In genomic region chr12:25984759-25985158, GRCh38 we compare ENCODE assay signal across 19 cellular contexts. TPM values are rescaled to one million over a fixed set of nuclear protein-coding genes. Genes with fewer than 3 reads are reported as not detected.
"Had no signal": no experiment of that assay in that cellular context is flagged by ENCODE, and none has a peak within 500 bp of the region (broad histone marks: within the 10 kb centered on the region; RNA-seq: fewer than 3 reads in every experiment).

No MANE protein-coding gene starts in this region.

- H3K36me3 Mint-ChIP-seq: activated naive CD8-positive, alpha-beta T cell treated with anti-CD3 and anti-CD28 coated beads, Interleukin-2, amount 10 ng/mL, durations not matched to agents 7 days and 5 days; naive thymus-derived CD8-positive, alpha-beta T cell had no signal

- H3K36me3 ChIP-seq: breast epithelium, colonic mucosa, esophagus squamous epithelium, left lung, thyroid gland had no signal

- H3K4me1 ChIP-seq: colonic mucosa had no signal

- H3K4me3 Mint-ChIP-seq: activated CD4-positive, alpha-beta memory T cell treated with anti-CD3 and anti-CD28 coated beads, Interleukin-2, amount 10 ng/mL, durations not matched to agents 7 days and 5 days; activated CD4-positive, alpha-beta T cell treated with anti-CD3 and anti-CD28 coated beads, Interleukin-2, amount 10 ng/mL, durations not matched to agents 24 days and 14 days; activated naive CD4-positive, alpha-beta T cell treated with anti-CD3 and anti-CD28 coated beads for 36 hours; activated naive CD8-positive, alpha-beta T cell treated with anti-CD3 and anti-CD28 coated beads, Interleukin-2, amount 10 ng/mL, durations not matched to agents 7 days and 5 days; activated T-cell treated with anti-CD3 and anti-CD28 coated beads, Interleukin-2, amount 50 U/mL, for 72 hours; effector memory CD8-positive, alpha-beta T cell; naive thymus-derived CD8-positive, alpha-beta T cell had no signal

- H3K9me3 ChIP-seq: breast epithelium, colonic mucosa, esophagus squamous epithelium, left lung, thyroid gland had no signal

- ATAC-seq: activated T-cell treated with anti-CD3 and anti-CD28 coated beads, Interleukin-2, amount 50 U/mL, for 72 hours; effector memory CD8-positive, alpha-beta T cell; left lung; naive thymus-derived CD8-positive, alpha-beta T cell had no signal

- H3K27ac ChIP-seq: breast epithelium, colonic mucosa, dorsolateral prefrontal cortex, esophagus squamous epithelium, left lung, thyroid gland had no signal

- DNase-seq: activated CD4-positive, alpha-beta memory T cell treated with anti-CD3 and anti-CD28 coated beads, Interleukin-2, amount 10 ng/mL, durations not matched to agents 7 days and 5 days; activated CD4-positive, alpha-beta T cell treated with anti-CD3 and anti-CD28 coated beads, Interleukin-2, amount 10 ng/mL, durations not matched to agents 24 days and 14 days; activated effector memory CD4-positive, alpha-beta T cell treated with Interleukin-2 at 50 U/mL for 16 hours; activated naive CD4-positive, alpha-beta T cell treated with anti-CD3 and anti-CD28 coated beads for 36 hours; activated naive CD8-positive, alpha-beta T cell treated with anti-CD3 and anti-CD28 coated beads, Interleukin-2, amount 10 ng/mL, durations not matched to agents 7 days and 5 days; activated T-cell treated with anti-CD3 and anti-CD28 coated beads, Interleukin-2, amount 50 U/mL, for 72 hours; amniotic stem cell; colonic mucosa; effector memory CD8-positive, alpha-beta T cell; esophagus squamous epithelium; left lung; naive thymus-derived CD8-positive, alpha-beta T cell; stimulated activated CD4-positive, alpha-beta T cell treated with anti-CD3 and anti-CD28 coated beads, Interleukin-4, amount 100 ng/mL, for 24 hours; stimulated activated naive CD4-positive, alpha-beta T cell treated with Interleukin-2 at 50 U/mL for 16 hours; T-helper 9 cell; thyroid gland had no signal

- H3K27me3 ChIP-seq: breast epithelium, colonic mucosa, dorsolateral prefrontal cortex, esophagus squamous epithelium, left lung, thyroid gland had no signal

- H3K27ac Mint-ChIP-seq: activated CD4-positive, alpha-beta memory T cell treated with anti-CD3 and anti-CD28 coated beads, Interleukin-2, amount 10 ng/mL, durations not matched to agents 7 days and 5 days; activated CD4-positive, alpha-beta T cell treated with anti-CD3 and anti-CD28 coated beads, Interleukin-2, amount 10 ng/mL, durations not matched to agents 24 days and 14 days; activated naive CD4-positive, alpha-beta T cell treated with anti-CD3 and anti-CD28 coated beads for 36 hours; activated naive CD8-positive, alpha-beta T cell treated with anti-CD3 and anti-CD28 coated beads, Interleukin-2, amount 10 ng/mL, durations not matched to agents 7 days and 5 days; activated T-cell treated with anti-CD3 and anti-CD28 coated beads, Interleukin-2, amount 50 U/mL, for 72 hours; effector memory CD8-positive, alpha-beta T cell; progenitor cell of endocrine pancreas had no signal

- H3K4me3 ChIP-seq: breast epithelium, colonic mucosa, dorsolateral prefrontal cortex, esophagus squamous epithelium, left lung, thyroid gland had no signal

- H3K9me3 Mint-ChIP-seq: activated CD4-positive, alpha-beta memory T cell treated with anti-CD3 and anti-CD28 coated beads, Interleukin-2, amount 10 ng/mL, durations not matched to agents 7 days and 5 days; activated CD4-positive, alpha-beta T cell treated with anti-CD3 and anti-CD28 coated beads, Interleukin-2, amount 10 ng/mL, durations not matched to agents 24 days and 14 days; activated naive CD4-positive, alpha-beta T cell treated with anti-CD3 and anti-CD28 coated beads for 36 hours; activated naive CD8-positive, alpha-beta T cell treated with anti-CD3 and anti-CD28 coated beads, Interleukin-2, amount 10 ng/mL, durations not matched to agents 7 days and 5 days; activated T-cell treated with anti-CD3 and anti-CD28 coated beads, Interleukin-2, amount 50 U/mL, for 72 hours; effector memory CD8-positive, alpha-beta T cell; naive thymus-derived CD8-positive, alpha-beta T cell had no signal

- H3K4me1 Mint-ChIP-seq: activated CD4-positive, alpha-beta memory T cell treated with anti-CD3 and anti-CD28 coated beads, Interleukin-2, amount 10 ng/mL, durations not matched to agents 7 days and 5 days; activated naive CD8-positive, alpha-beta T cell treated with anti-CD3 and anti-CD28 coated beads, Interleukin-2, amount 10 ng/mL, durations not matched to agents 7 days and 5 days had no signal

- H3K27me3 Mint-ChIP-seq: activated CD4-positive, alpha-beta memory T cell treated with anti-CD3 and anti-CD28 coated beads, Interleukin-2, amount 10 ng/mL, durations not matched to agents 7 days and 5 days; progenitor cell of endocrine pancreas had no signal

RNA-seq across cellular contexts. Expression of gene RASSF8, which starts 26.3 kb away (rescaled TPM):
- total RNA-seq: naive thymus-derived CD8-positive, alpha-beta T cell had no signal
- polyA plus RNA-seq: naive thymus-derived CD8-positive, alpha-beta T cell had no signal
